Comparison of ENCODE assay signal across 10 cellular contexts in the genomic region with DNA sequence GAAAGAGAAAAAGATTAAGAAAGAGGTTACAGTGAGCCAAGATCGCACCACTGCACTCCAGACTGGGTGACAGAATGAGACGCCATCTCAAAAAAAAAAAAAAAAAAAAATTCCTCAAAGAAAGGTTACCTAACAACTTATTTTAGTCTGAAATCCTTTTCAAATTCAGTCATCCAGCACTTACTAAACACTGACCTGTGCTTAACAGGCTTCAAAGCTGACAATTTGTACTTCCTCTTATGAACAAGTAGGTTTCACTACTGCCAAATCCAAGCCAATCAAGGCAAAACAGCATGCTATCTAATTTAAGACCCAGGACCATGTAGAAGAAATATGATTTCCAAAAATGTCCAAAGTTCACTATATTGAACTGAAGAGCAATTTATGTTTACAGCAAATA. TPM values are rescaled to one million over a fixed set of nuclear protein-coding genes. Genes with fewer than 3 reads are reported as not detected.
A peak's percentile ranks its signal among the peaks of the same experiment; 100 is the strongest.
DNase-seq lines count a peak whose midpoint lies in the region; ATAC-seq, FAIRE-seq and TF ChIP-seq lines count a peak whose summit lies in the region.
"Had no signal": no experiment of that assay in that cellular context is flagged by ENCODE, and none has a peak within 500 bp of the region (broad histone marks: within the 10 kb centered on the region; RNA-seq: fewer than 3 reads in every experiment).

No MANE protein-coding gene starts in this region.

- TF ChIP-seq CTCF in endothelial cell (IDR thresholded peaks at IDR 0.05; ENCODE audit: unreplicated experiment): no peak
- no peak for TF ChIP-seq CTCF in D721Med (IDR thresholded peaks at IDR 0.05; ENCODE audit: insufficient read depth, missing control alignments)

- no peaks in the 10 kb centered on the region for H3K9me3 Mint-ChIP-seq in endothelial cell (ENCODE audit: unreplicated experiment)
- H3K9me3 Mint-ChIP-seq: activated naive CD4-positive, alpha-beta T cell treated with anti-CD3 and anti-CD28 coated beads, Interleukin-2, amount 50 U/mL, for 72 hours had no signal

- no peak overlapping the region for H3K27ac Mint-ChIP-seq in endothelial cell (ENCODE audit: unreplicated experiment)
- H3K27ac Mint-ChIP-seq: activated naive CD4-positive, alpha-beta T cell treated with anti-CD3 and anti-CD28 coated beads, Interleukin-2, amount 50 U/mL, for 72 hours had no signal

- DNase-seq in NCI-H2029 (lab: John Stamatoyannopoulos, UW) (peak; percentile 5), NCI-H2029 treated with DMSO at 0.1 percent for 48 hours (lab: John Stamatoyannopoulos, UW) (no peak), SK-N-MC (ENCODE audit: low read depth, low spot score) (no peak), renal cortical epithelial cell (ENCODE audit: low read depth) (peak; percentile 74), endothelial cell (ENCODE audit: low spot score) (no peak), D721Med (ENCODE audit: insufficient read length, low spot score) (no peak), GM19240 (ENCODE audit: insufficient read length, low spot score) (no peak)

- peaks cover 17% of the 10 kb centered on the region for H3K36me3 ChIP-seq in SK-N-MC (ENCODE audit: insufficient read depth, low read length)

- peaks cover 9% of the 10 kb centered on the region for H3K4me1 Mint-ChIP-seq in endothelial cell (ENCODE audit: unreplicated experiment)

- H3K27ac ChIP-seq in SK-N-MC: peak overlapping the region; percentile 61

- ATAC-seq in HG02884 (IDR thresholded peaks at IDR 0.05; ENCODE audit: unreplicated experiment): peak; percentile 88

- no peak for FAIRE-seq in D721Med (lab: Jason Lieb, UNC)
- FAIRE-seq: A204.1 had no signal

- H3K27me3 Mint-ChIP-seq in endothelial cell (ENCODE audit: unreplicated experiment): peaks cover under 1% of the 10 kb centered on the region

- H3K4me3 Mint-ChIP-seq in endothelial cell (ENCODE audit: unreplicated experiment): no peak overlapping the region

- H3K9ac ChIP-seq in SK-N-MC (ENCODE audit: insufficient read length): no peak overlapping the region

- peaks cover 9% of the 10 kb centered on the region for H3K36me3 Mint-ChIP-seq in endothelial cell (ENCODE audit: low read depth, unreplicated experiment)
- H3K36me3 Mint-ChIP-seq: activated naive CD4-positive, alpha-beta T cell treated with anti-CD3 and anti-CD28 coated beads, Interleukin-2, amount 50 U/mL, for 72 hours had no signal

- H3K9me3 ChIP-seq in SK-N-MC (ENCODE audit: low read depth, low read length): no peaks in the 10 kb centered on the region

- H3K4me3 ChIP-seq in SK-N-MC: no peak overlapping the region

RNA-seq across cellular contexts. Expression of a gene that starts 13.6 kb away (rescaled TPM):
- total RNA-seq in renal cortical epithelial cell (16.3 and 21.7 TPM in 2 replicates), endothelial cell (ENCODE audit: unreplicated experiment) (49.2 TPM)

Comparison
In these comparisons a context has a peak if more than half of its experiments do, and no peak if none do; other contexts are left out.
1. DNase-seq: peak in NCI-H2029 (single experiment) and renal cortical epithelial cell (single experiment); none in NCI-H2029 treated with DMSO at 0.1 percent for 48 hours (single experiment), SK-N-MC (single experiment), endothelial cell (single experiment), D721Med (single experiment) and GM19240 (single experiment).